In the genomic region with DNA sequence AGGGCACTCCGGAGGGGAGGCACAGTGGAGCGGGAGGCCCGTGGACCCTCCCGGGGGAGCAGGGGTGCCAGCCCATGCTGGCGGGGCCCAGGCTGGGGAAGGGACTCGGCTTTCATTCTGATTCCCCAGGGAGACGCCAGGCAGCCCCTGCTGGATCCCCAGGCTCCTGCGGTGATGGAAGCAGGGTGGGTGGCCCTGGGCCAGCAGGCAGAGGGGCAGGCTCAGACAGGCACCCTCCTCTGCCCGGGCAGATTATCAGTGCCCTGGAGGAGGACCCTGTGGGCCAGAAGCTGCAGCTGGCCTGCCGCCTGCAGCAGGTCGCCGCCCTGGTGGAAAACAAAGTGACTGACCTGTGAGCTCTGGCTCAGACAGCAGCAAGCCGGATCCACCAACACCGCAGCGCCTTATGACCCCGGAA, we compare ENCODE assay signal across 13 cellular contexts. TPM values are rescaled to one million over a fixed set of nuclear protein-coding genes. Genes with fewer than 3 reads are reported as not detected.
DNase-seq lines count a peak whose midpoint lies in the region; ATAC-seq and TF ChIP-seq lines count a peak whose summit lies in the region.
"Had no signal": no experiment of that assay in that cellular context is flagged by ENCODE, and none has a peak within 500 bp of the region (broad histone marks: within the 10 kb centered on the region; RNA-seq: fewer than 3 reads in every experiment).

No MANE protein-coding gene starts in this region.

- H2AFZ ChIP-seq in GM23338, result no peak overlapping the region

- no TSS peak for BruUV-seq in Calu3 (replicated peaks; lab: Mats Ljungman, UMichigan)

- no peaks in the 10 kb centered on the region for H3K9me2 ChIP-seq in GM23338 (ENCODE audit: insufficient read depth)

- peak; percentile 44 for DNase-seq in Calu3
- no peak for DNase-seq in GM23338 (ENCODE audit: low spot score)
- DNase-seq in NCI-H69 (lab: John Stamatoyannopoulos, UW), result peak; percentile 22
- DNase-seq in sciatic nerve (ENCODE audit: low spot score), result no peak
- DNase-seq in GOT3 (lab: John Stamatoyannopoulos, UW), result no peak
- DNase-seq in effector memory CD4-positive, alpha-beta T cell, result no peak
- no peak for DNase-seq in activated CD4-positive, alpha-beta T cell treated with anti-CD3 and anti-CD28 coated beads, Interleukin-2, amount 50 U/mL, for 4 hours
- DNase-seq: CD4-positive, alpha-beta memory T cell; mesenchymal stem cell; NCI-H1092 had no signal

- H3K27me3 Mint-ChIP-seq in Calu3 (ENCODE audit: unreplicated experiment) (peaks cover 15% of the 10 kb centered on the region), GM23338 (ENCODE audit: insufficient read depth, low read depth, poor library complexity) (peaks cover 8% of the 10 kb centered on the region)

- peak; percentile 29 for TF ChIP-seq CTCF in Calu3 (IDR thresholded peaks at IDR 0.05; ENCODE audit: unreplicated experiment)
- TF ChIP-seq CTCF in GM23338 (conservative IDR thresholded peaks at IDR 0.05; ENCODE audit: low read depth in 2 of 2), result peak; percentile 13 to 34; a peak in 2 of 4 replicates

- H3K27ac Mint-ChIP-seq in Calu3 (ENCODE audit: unreplicated experiment), result no peak overlapping the region
- no peak overlapping the region for H3K27ac Mint-ChIP-seq in GM23338
- H3K27ac Mint-ChIP-seq: CD4-positive, alpha-beta memory T cell had no signal

- H3K27ac ChIP-seq in GM23338 (ENCODE audit: low read depth), result no peak overlapping the region
- no peak overlapping the region for H3K27ac ChIP-seq in effector memory CD4-positive, alpha-beta T cell (ENCODE audit: insufficient read depth, low read length, poor library complexity, severe bottlenecking)

- no peaks in the 10 kb centered on the region for H3K9me3 ChIP-seq in effector memory CD4-positive, alpha-beta T cell (ENCODE audit: control insufficient read depth, low read length)

- H3K9me3 Mint-ChIP-seq in Calu3 (ENCODE audit: low read depth, unreplicated experiment) (no peaks in the 10 kb centered on the region), GM23338 (no peaks in the 10 kb centered on the region)
- H3K9me3 Mint-ChIP-seq: CD4-positive, alpha-beta memory T cell had no signal

- H3K36me3 Mint-ChIP-seq in Calu3 (ENCODE audit: insufficient read depth, unreplicated experiment), result peaks cover 25% of the 10 kb centered on the region
- H3K36me3 Mint-ChIP-seq in GM23338 (ENCODE audit: low read depth), result no peaks in the 10 kb centered on the region
- H3K36me3 Mint-ChIP-seq: CD4-positive, alpha-beta memory T cell had no signal

- H3K27me3 ChIP-seq in GM23338 (ENCODE audit: insufficient read depth), result no peaks in the 10 kb centered on the region
- no peaks in the 10 kb centered on the region for H3K27me3 ChIP-seq in effector memory CD4-positive, alpha-beta T cell (replicated peaks; ENCODE audit: control insufficient read depth, insufficient read depth, low read length, poor library complexity, severe bottlenecking)

- H3F3A ChIP-seq in GM23338 (replicated peaks; ENCODE audit: low read depth), result no peaks in the 10 kb centered on the region

- H3K4me3 Mint-ChIP-seq in Calu3 (ENCODE audit: low read depth, unreplicated experiment) (no peak overlapping the region), GM23338 (no peak overlapping the region)
- H3K4me3 Mint-ChIP-seq: CD4-positive, alpha-beta memory T cell had no signal

- no peaks in the 10 kb centered on the region for H3K36me3 ChIP-seq in GM23338 (ENCODE audit: insufficient read depth)
- no peaks in the 10 kb centered on the region for H3K36me3 ChIP-seq in effector memory CD4-positive, alpha-beta T cell (ENCODE audit: control insufficient read depth, insufficient read depth, low read length)

- no peaks in the 10 kb centered on the region for H4K20me1 ChIP-seq in GM23338 (replicated peaks; ENCODE audit: insufficient read depth)

- H3K79me2 ChIP-seq in GM23338 (replicated peaks; ENCODE audit: insufficient read depth), result no peaks in the 10 kb centered on the region

- CTCF ChIA-PET in Calu3 (lab: Charles Lee), result no interaction called here

- no peak overlapping the region for H3K4me2 ChIP-seq in GM23338

- ATAC-seq in GM23338, result peak; percentile 24
- peak; percentile 9 for ATAC-seq in esophagus mucosa
- no peak for ATAC-seq in sciatic nerve

- intact Hi-C loops in Calu3 (cut with micrococcal nuclease; ENCODE audit: unreplicated experiment), result no loop called here
- intact Hi-C loops in sciatic nerve (cut with DNase I), result no loop called here

- H3K4me1 ChIP-seq in GM23338 (ENCODE audit: insufficient read depth), result no peaks in the 10 kb centered on the region
- H3K4me1 ChIP-seq in effector memory CD4-positive, alpha-beta T cell (ENCODE audit: control insufficient read depth, insufficient read depth, low read length, poor library complexity, severe bottlenecking), result no peaks in the 10 kb centered on the region

- H3K4me1 Mint-ChIP-seq in Calu3 (ENCODE audit: low read depth, unreplicated experiment), result peaks cover 9% of the 10 kb centered on the region
- peaks cover 7% of the 10 kb centered on the region; the same call in 2 of the 3 replicates for H3K4me1 Mint-ChIP-seq in GM23338

- no peak overlapping the region for H3K4me3 ChIP-seq in GM23338
- no peak overlapping the region for H3K4me3 ChIP-seq in effector memory CD4-positive, alpha-beta T cell (ENCODE audit: insufficient read depth, low read depth, low read length, poor library complexity, severe bottlenecking)

TF ChIP-seq in GM23338, 12 proteins besides CTCF, POLR2A, EP300 and RAD21 (continues in another document):
- TF ChIP-seq POLR2AphosphoS5 (IDR thresholded peaks at IDR 0.05; ENCODE audit: low read depth) (no peak), NANOG (IDR thresholded peaks at IDR 0.05; ENCODE audit: borderline replicate concordance) (no peak), ZNF331 (CRISPR knock-in tag; IDR thresholded peaks at IDR 0.05; ENCODE audit: low read depth) (no peak), ZNF114 (CRISPR knock-in tag; IDR thresholded peaks at IDR 0.05) (no peak), STAT1 (IDR thresholded peaks at IDR 0.05; ENCODE audit: unreplicated experiment) (no peak), CREB1 (CRISPR knock-in tag; IDR thresholded peaks at IDR 0.05; ENCODE audit: low read depth) (no peak), EZH2phosphoT487 (IDR thresholded peaks at IDR 0.05; ENCODE audit: unreplicated experiment) (no peak), JUNB (IDR thresholded peaks at IDR 0.05; ENCODE audit: unreplicated experiment) (no peak)
- TF ChIP-seq, protein P1, sequence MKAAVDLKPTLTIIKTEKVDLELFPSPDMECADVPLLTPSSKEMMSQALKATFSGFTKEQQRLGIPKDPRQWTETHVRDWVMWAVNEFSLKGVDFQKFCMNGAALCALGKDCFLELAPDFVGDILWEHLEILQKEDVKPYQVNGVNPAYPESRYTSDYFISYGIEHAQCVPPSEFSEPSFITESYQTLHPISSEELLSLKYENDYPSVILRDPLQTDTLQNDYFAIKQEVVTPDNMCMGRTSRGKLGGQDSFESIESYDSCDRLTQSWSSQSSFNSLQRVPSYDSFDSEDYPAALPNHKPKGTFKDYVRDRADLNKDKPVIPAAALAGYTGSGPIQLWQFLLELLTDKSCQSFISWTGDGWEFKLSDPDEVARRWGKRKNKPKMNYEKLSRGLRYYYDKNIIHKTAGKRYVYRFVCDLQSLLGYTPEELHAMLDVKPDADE (IDR thresholded peaks at IDR 0.05), result no peak
- TF ChIP-seq, protein P2, sequence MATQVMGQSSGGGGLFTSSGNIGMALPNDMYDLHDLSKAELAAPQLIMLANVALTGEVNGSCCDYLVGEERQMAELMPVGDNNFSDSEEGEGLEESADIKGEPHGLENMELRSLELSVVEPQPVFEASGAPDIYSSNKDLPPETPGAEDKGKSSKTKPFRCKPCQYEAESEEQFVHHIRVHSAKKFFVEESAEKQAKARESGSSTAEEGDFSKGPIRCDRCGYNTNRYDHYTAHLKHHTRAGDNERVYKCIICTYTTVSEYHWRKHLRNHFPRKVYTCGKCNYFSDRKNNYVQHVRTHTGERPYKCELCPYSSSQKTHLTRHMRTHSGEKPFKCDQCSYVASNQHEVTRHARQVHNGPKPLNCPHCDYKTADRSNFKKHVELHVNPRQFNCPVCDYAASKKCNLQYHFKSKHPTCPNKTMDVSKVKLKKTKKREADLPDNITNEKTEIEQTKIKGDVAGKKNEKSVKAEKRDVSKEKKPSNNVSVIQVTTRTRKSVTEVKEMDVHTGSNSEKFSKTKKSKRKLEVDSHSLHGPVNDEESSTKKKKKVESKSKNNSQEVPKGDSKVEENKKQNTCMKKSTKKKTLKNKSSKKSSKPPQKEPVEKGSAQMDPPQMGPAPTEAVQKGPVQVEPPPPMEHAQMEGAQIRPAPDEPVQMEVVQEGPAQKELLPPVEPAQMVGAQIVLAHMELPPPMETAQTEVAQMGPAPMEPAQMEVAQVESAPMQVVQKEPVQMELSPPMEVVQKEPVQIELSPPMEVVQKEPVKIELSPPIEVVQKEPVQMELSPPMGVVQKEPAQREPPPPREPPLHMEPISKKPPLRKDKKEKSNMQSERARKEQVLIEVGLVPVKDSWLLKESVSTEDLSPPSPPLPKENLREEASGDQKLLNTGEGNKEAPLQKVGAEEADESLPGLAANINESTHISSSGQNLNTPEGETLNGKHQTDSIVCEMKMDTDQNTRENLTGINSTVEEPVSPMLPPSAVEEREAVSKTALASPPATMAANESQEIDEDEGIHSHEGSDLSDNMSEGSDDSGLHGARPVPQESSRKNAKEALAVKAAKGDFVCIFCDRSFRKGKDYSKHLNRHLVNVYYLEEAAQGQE (IDR thresholded peaks at IDR 0.05; ENCODE audit: unreplicated experiment), result no peak

RNA-seq across cellular contexts. Expression of gene SRPK3, which starts 2.1 kb away (rescaled TPM):
- total RNA-seq in Calu3 (2022), result 0.14 and 0.29 TPM in 2 replicates
- 0.23 TPM in 1 of 2 replicates, not detected in the other for total RNA-seq in GM23338 (2014; rRNA removed; shearing (Covaris generic))
- 0.15 and 0.19 TPM in 2 replicates for polyA plus RNA-seq in GM23338 (2016; fragmentation: Nextera tagmentation; extraction: Ambion mirVana)
- 0.12 TPM for total RNA-seq in esophagus mucosa
- total RNA-seq in sciatic nerve, result 1.1 TPM
- total RNA-seq: activated CD8-positive, alpha-beta memory T cell treated with anti-CD3 and anti-CD28 coated beads for 36 hours; CD4-positive, alpha-beta memory T cell; H7 had no signal
- polyA plus RNA-seq: CD4-positive, alpha-beta memory T cell had no signal

RNA-seq across cellular contexts. Expression of gene PLXNB3, which starts 14.6 kb away (rescaled TPM):
- total RNA-seq in Calu3 (2022) (37.5 and 49.2 TPM in 2 replicates), esophagus mucosa (11.2 TPM), sciatic nerve (73.1 TPM)
- 3.2 and 4.1 TPM in 2 replicates for total RNA-seq in GM23338 (2014; rRNA removed; shearing (Covaris generic))
- 0.30 and 0.70 TPM in 2 replicates for polyA plus RNA-seq in GM23338 (2016; fragmentation: Nextera tagmentation; extraction: Ambion mirVana)
- total RNA-seq: CD4-positive, alpha-beta memory T cell; H7 had no signal
- polyA plus RNA-seq: CD4-positive, alpha-beta memory T cell had no signal

RNA-seq across cellular contexts. Expression of gene IDH3G, which starts 15.5 kb away (rescaled TPM):
- 64.5 and 71.2 TPM in 2 replicates for total RNA-seq in Calu3 (2022)
- total RNA-seq in GM23338 (2014; rRNA removed; shearing (Covaris generic)), result 43.0 and 49.0 TPM in 2 replicates
- polyA plus RNA-seq in GM23338 (2016; fragmentation: Nextera tagmentation; extraction: Ambion mirVana), result 41.4 and 45.5 TPM in 2 replicates
- total RNA-seq in esophagus mucosa, result 32.6 TPM
- 39.9 TPM for total RNA-seq in sciatic nerve

RNA-seq across cellular contexts. Expression of gene SSR4, which starts 15.8 kb away (rescaled TPM):
- total RNA-seq in Calu3 (2022) (360 and 391 TPM in 2 replicates), esophagus mucosa (168 TPM), sciatic nerve (110 TPM)
- 107 and 168 TPM in 2 replicates for total RNA-seq in GM23338 (2014; rRNA removed; shearing (Covaris generic))
- 352 and 404 TPM in 2 replicates for polyA plus RNA-seq in GM23338 (2016; fragmentation: Nextera tagmentation; extraction: Ambion mirVana)

RNA-seq across cellular contexts. Expression of gene PDZD4, which starts 51.7 kb away (rescaled TPM):
- total RNA-seq in Calu3 (2022), result 0.59 and 0.76 TPM in 2 replicates
- total RNA-seq in GM23338 (2014; rRNA removed; shearing (Covaris generic)), result 194 and 230 TPM in 2 replicates
- polyA plus RNA-seq in GM23338 (2016; fragmentation: Nextera tagmentation; extraction: Ambion mirVana), result 30.5 and 34.5 TPM in 2 replicates
- total RNA-seq in esophagus mucosa, result 0.68 TPM
- 36.6 TPM for total RNA-seq in sciatic nerve

Comparison
In these comparisons a context has a peak if more than half of its experiments do, and no peak if none do; other contexts are left out.
1. DNase-seq: peak in Calu3 (single experiment) and NCI-H69 (single experiment); none in GM23338 (single experiment), sciatic nerve (single experiment), GOT3 (single experiment), effector memory CD4-positive, alpha-beta T cell (0 of 3) and activated CD4-positive, alpha-beta T cell treated with anti-CD3 and anti-CD28 coated beads, Interleukin-2, amount 50 U/mL, for 4 hours (0 of 2).